In genomic region chr18:47184419-47185050, GRCh38 we compare ENCODE assay signal across 11 cellular contexts. TPM values are rescaled to one million over a fixed set of nuclear protein-coding genes. Genes with fewer than 3 reads are reported as not detected.
DNase-seq lines count a peak whose midpoint lies in the region; ATAC-seq and TF ChIP-seq lines count a peak whose summit lies in the region.
"Had no signal": no experiment of that assay in that cellular context is flagged by ENCODE, and none has a peak within 500 bp of the region (broad histone marks: within the 10 kb centered on the region; RNA-seq: fewer than 3 reads in every experiment).

No MANE protein-coding gene starts in this region.

- H3K4me3 ChIP-seq in Karpas-422 (ENCODE audit: low read length) (no peak overlapping the region), WERI-Rb-1 (ENCODE audit: low read depth, low read length) (no peak overlapping the region), left lung (no peak overlapping the region)

- TF ChIP-seq CTCF in WERI-Rb-1 (IDR thresholded peaks at IDR 0.05; ENCODE audit: low read depth, low read length) = no peak
- TF ChIP-seq CTCF in left lung (IDR thresholded peaks at IDR 0.05) = no peak

- H3K4me1 ChIP-seq in Karpas-422 (ENCODE audit: low read length) (peaks cover 17% of the 10 kb centered on the region), left lung (no peaks in the 10 kb centered on the region)

- H3K9ac ChIP-seq in Karpas-422 (ENCODE audit: low read length) = no peak overlapping the region

- peak; percentile 91 for ATAC-seq in left lung
- ATAC-seq in GM18870 (IDR thresholded peaks at IDR 0.05; ENCODE audit: unreplicated experiment) = no peak
- ATAC-seq: effector memory CD8-positive, alpha-beta T cell had no signal

- no peaks in the 10 kb centered on the region for H3K79me2 ChIP-seq in Karpas-422 (ENCODE audit: low read length)

- no peaks in the 10 kb centered on the region for H3K27me3 ChIP-seq in Karpas-422 (ENCODE audit: low read length)
- no peaks in the 10 kb centered on the region for H3K27me3 ChIP-seq in WERI-Rb-1 (ENCODE audit: insufficient read depth, low read depth, severe bottlenecking)
- H3K27me3 ChIP-seq in left lung = peaks cover 0 to 8% of the 10 kb centered on the region in 2 donors

- H2AFZ ChIP-seq in Karpas-422 (ENCODE audit: low read length) = no peak overlapping the region

- intact Hi-C loops in left lung (cut with DNase I) = no loop called here

- H4K20me1 ChIP-seq in Karpas-422 (ENCODE audit: insufficient read depth, low read depth, low read length) = no peaks in the 10 kb centered on the region

- no peaks in the 10 kb centered on the region for H3K9me2 ChIP-seq in Karpas-422 (replicated peaks; ENCODE audit: insufficient read depth, low read length)

- DNase-seq in DMS153 (lab: John Stamatoyannopoulos, UW) = peak; percentile 33
- DNase-seq in DMS153 treated with DMSO at 0.1 percent for 48 hours (lab: John Stamatoyannopoulos, UW; ENCODE audit: unreplicated experiment) = no peak
- peak; percentile 63 for DNase-seq in Karpas-422
- peak; percentile 22 for DNase-seq in WERI-Rb-1
- peak in 1 of 2 donors; percentile 54 for DNase-seq in left lung
- DNase-seq in HK-2 (ENCODE audit: unreplicated experiment) = no peak
- no peak for DNase-seq in retina
- DNase-seq: activated T-cell treated with anti-CD3 and anti-CD28 coated beads, Interleukin-2, amount 50 U/mL, for 48 hours; effector memory CD8-positive, alpha-beta T cell had no signal

- no peak overlapping the region for H3K4me2 ChIP-seq in Karpas-422 (ENCODE audit: low read depth, low read length, poor library complexity, severe bottlenecking)

- H3K36me3 ChIP-seq in Karpas-422 (ENCODE audit: insufficient read depth, low read length) (no peaks in the 10 kb centered on the region), WERI-Rb-1 (no peaks in the 10 kb centered on the region), left lung (no peaks in the 10 kb centered on the region)

- H3K9me3 ChIP-seq in Karpas-422 (ENCODE audit: low read length) = peaks cover 13% of the 10 kb centered on the region; the same call in 1 of the 2 replicates
- peaks cover 12% of the 10 kb centered on the region for H3K9me3 ChIP-seq in WERI-Rb-1 (ENCODE audit: severe bottlenecking)
- peaks cover 0 to 7% of the 10 kb centered on the region in 2 donors for H3K9me3 ChIP-seq in left lung

- H3K27ac ChIP-seq in Karpas-422 (ENCODE audit: low read length) (no peak overlapping the region), WERI-Rb-1 (no peak overlapping the region), left lung (no peak overlapping the region)
- H3K27ac ChIP-seq: 22Rv1 had no signal

RNA-seq across cellular contexts. Expression of gene IER3IP1, which starts 8.4 kb away (rescaled TPM):
- 32.2 and 32.9 TPM in 2 replicates for total RNA-seq in Karpas-422 (2014; rRNA removed; shearing (Covaris generic); ENCODE audit: low replicate concordance)
- total RNA-seq in left lung = 10 to 100 TPM; 14.6 to 17.4 TPM

RNA-seq across cellular contexts. Expression of gene HDHD2, which starts 34.2 kb away (rescaled TPM):
- 39.2 and 42.9 TPM in 2 replicates for total RNA-seq in Karpas-422 (2014; rRNA removed; shearing (Covaris generic); ENCODE audit: low replicate concordance)
- total RNA-seq in left lung = 10 to 100 TPM; 35.9 to 38.9 TPM

Comparison
In these comparisons a context has a peak if more than half of its experiments do, and no peak if none do; other contexts are left out.
1. DNase-seq: peak in DMS153 (single experiment), Karpas-422 (single experiment) and WERI-Rb-1 (single experiment); none in DMS153 treated with DMSO at 0.1 percent for 48 hours (single experiment), HK-2 (single experiment) and retina (single experiment).